Comparison of ENCODE assay signal across 19 cellular contexts in genomic region chr10:123203393-123204126, GRCh38. TPM values are rescaled to one million over a fixed set of nuclear protein-coding genes. Genes with fewer than 3 reads are reported as not detected.
DNase-seq lines count a peak whose midpoint lies in the region; ATAC-seq and TF ChIP-seq lines count a peak whose summit lies in the region.
"Had no signal": no experiment of that assay in that cellular context is flagged by ENCODE, and none has a peak within 500 bp of the region (broad histone marks: within the 10 kb centered on the region; RNA-seq: fewer than 3 reads in every experiment).

No MANE protein-coding gene starts in this region.

- H3K4me2 ChIP-seq in BLaER1 treated with 17β-estradiol and CSF1 and Interleukin-3, amounts not matched to agents 10 nM and 100 nM = peak overlapping the region; percentile 17 to 83 (median 64); a peak in 21 of 22 replicates

- H3K27ac Mint-ChIP-seq in memory B cell = peak overlapping the region; percentile 38
- H3K27ac Mint-ChIP-seq in CD8-positive, alpha-beta memory T cell = peak overlapping the region in 2 of 8 donors; percentile 29 to 52
- no peak overlapping the region for H3K27ac Mint-ChIP-seq in CD8-positive, alpha-beta T cell

- peaks cover 14% of the 10 kb centered on the region for H3K4me1 Mint-ChIP-seq in memory B cell
- H3K4me1 Mint-ChIP-seq in CD8-positive, alpha-beta memory T cell = peaks cover 17 to 29% (median 27%) of the 10 kb centered on the region in 3 donors
- peaks cover 24% of the 10 kb centered on the region for H3K4me1 Mint-ChIP-seq in CD8-positive, alpha-beta T cell (ENCODE audit: low read depth)

- peak; percentile 27 for DNase-seq in LHCN-M2 (ENCODE audit: low read depth)
- peak; percentile 8 for DNase-seq in astrocyte of the spinal cord (ENCODE audit: low read depth, low spot score)
- no peak for DNase-seq in memory B cell (ENCODE audit: low spot score in 2 of 2)
- DNase-seq in CD8-positive, alpha-beta memory T cell = no peak
- DNase-seq in CD8-positive, alpha-beta T cell = no peak
- DNase-seq in dermis blood vessel endothelial cell = no peak
- no peak for DNase-seq in NCI-H526 treated with DMSO at 0.1 percent for 48 hours (lab: John Stamatoyannopoulos, UW)
- DNase-seq: activated effector memory CD4-positive, alpha-beta T cell treated with anti-CD3 and anti-CD28 coated beads, Interleukin-2, amount 50 U/mL, for 16 hours; DMS153; head of caudate nucleus; KBM-7; NCI-H524; psoas muscle; stimulated activated CD4-positive, alpha-beta T cell treated with anti-CD3 and anti-CD28 coated beads, Interleukin-15, amount 100 ng/mL, for 24 hours; substantia nigra; T-helper 2 cell had no signal

- peaks cover 8% of the 10 kb centered on the region for H3K9me3 Mint-ChIP-seq in memory B cell
- peaks cover 11 to 16% (median 12%) of the 10 kb centered on the region in 5 donors for H3K9me3 Mint-ChIP-seq in CD8-positive, alpha-beta memory T cell
- H3K9me3 Mint-ChIP-seq in CD8-positive, alpha-beta T cell = peaks cover 15% of the 10 kb centered on the region

- H3K36me3 ChIP-seq in BLaER1 treated with 17β-estradiol and CSF1 and Interleukin-3, amounts not matched to agents 10 nM and 100 nM = peaks cover 8 to 34% (median 25%) of the 10 kb centered on the region in 11 experiments; a peak in 20 of 22 replicates
- no peaks in the 10 kb centered on the region for H3K36me3 ChIP-seq in CD8-positive, alpha-beta memory T cell (ENCODE audit: insufficient read depth, low read length)
- no peaks in the 10 kb centered on the region for H3K36me3 ChIP-seq in CD8-positive, alpha-beta T cell (ENCODE audit: insufficient read depth, low read length)
- H3K36me3 ChIP-seq: ascending aorta had no signal

- no peak overlapping the region for H3K4me3 ChIP-seq in BLaER1 treated with 17β-estradiol and CSF1 and Interleukin-3, amounts not matched to agents 10 nM and 100 nM
- H3K4me3 ChIP-seq in astrocyte of the spinal cord (ENCODE audit: low read depth, low read length) = no peak overlapping the region
- H3K4me3 ChIP-seq in CD8-positive, alpha-beta memory T cell (ENCODE audit: low read length) = no peak overlapping the region
- H3K4me3 ChIP-seq in CD8-positive, alpha-beta T cell (ENCODE audit: low read depth, low read length) = no peak overlapping the region
- H3K4me3 ChIP-seq: ascending aorta, psoas muscle had no signal

- H3K9me3 ChIP-seq in BLaER1 treated with 17β-estradiol and CSF1 and Interleukin-3, amounts not matched to agents 10 nM and 100 nM (replicated peaks in 1 of 11) = peaks cover 10 to 29% (median 20%) of the 10 kb centered on the region in 11 experiments
- no peaks in the 10 kb centered on the region for H3K9me3 ChIP-seq in CD8-positive, alpha-beta memory T cell (ENCODE audit: low read length)
- H3K9me3 ChIP-seq in CD8-positive, alpha-beta T cell (ENCODE audit: low read length) = no peaks in the 10 kb centered on the region

- H3K27ac ChIP-seq in BLaER1 treated with 17β-estradiol and CSF1 and Interleukin-3, amounts not matched to agents 10 nM and 100 nM = 0 out of 22 replicates have a peak overlapping the region, but pooled peaks of 1 of the 11 experiments have one; percentile 13
- no peak overlapping the region for H3K27ac ChIP-seq in CD8-positive, alpha-beta memory T cell (ENCODE audit: low read depth, low read length)
- H3K27ac ChIP-seq in CD8-positive, alpha-beta T cell (ENCODE audit: low read depth, low read length) = no peak overlapping the region
- H3K27ac ChIP-seq: ascending aorta, psoas muscle had no signal

- H3K27me3 ChIP-seq in BLaER1 treated with 17β-estradiol and CSF1 and Interleukin-3, amounts not matched to agents 10 nM and 100 nM = no peaks in the 10 kb centered on the region
- no peaks in the 10 kb centered on the region for H3K27me3 ChIP-seq in CD8-positive, alpha-beta memory T cell (ENCODE audit: insufficient read depth, low read length, poor library complexity, severe bottlenecking)
- no peaks in the 10 kb centered on the region for H3K27me3 ChIP-seq in CD8-positive, alpha-beta T cell (ENCODE audit: insufficient read depth, low read length)
- H3K27me3 ChIP-seq: ascending aorta had no signal

- CTCF ChIA-PET in CD8-positive, alpha-beta memory T cell (lab: Charles Lee) = no interaction called here
- CTCF ChIA-PET in CD8-positive, alpha-beta T cell (lab: Charles Lee) = no interaction called here

- no peak overlapping the region for H3K4me3 Mint-ChIP-seq in memory B cell
- H3K4me3 Mint-ChIP-seq in CD8-positive, alpha-beta memory T cell = no peak overlapping the region
- H3K4me3 Mint-ChIP-seq in CD8-positive, alpha-beta T cell = no peak overlapping the region

- H3K4me1 ChIP-seq in BLaER1 treated with 17β-estradiol and CSF1 and Interleukin-3, amounts not matched to agents 10 nM and 100 nM = peaks cover 14 to 50% (median 44%) of the 10 kb centered on the region in 10 experiments
- peaks cover 6% of the 10 kb centered on the region for H3K4me1 ChIP-seq in CD8-positive, alpha-beta memory T cell (ENCODE audit: insufficient read depth, low read length)
- peaks cover 4% of the 10 kb centered on the region for H3K4me1 ChIP-seq in CD8-positive, alpha-beta T cell (ENCODE audit: insufficient read depth, low read length)
- H3K4me1 ChIP-seq: ascending aorta, psoas muscle had no signal

- ATAC-seq in memory B cell (ENCODE audit: low read depth) = no peak
- ATAC-seq in CD8-positive, alpha-beta T cell = no peak
- ATAC-seq: activated CD4-positive, CD25-positive, alpha-beta regulatory T cell treated with anti-CD3 and anti-CD28 coated beads, Interleukin-2, amount 50 U/mL, for 24 hours; psoas muscle had no signal

- peaks cover 0 to 16% (median 0%) of the 10 kb centered on the region in 11 experiments; a peak in 6 of 22 replicates for H4K20me1 ChIP-seq in BLaER1 treated with 17β-estradiol and CSF1 and Interleukin-3, amounts not matched to agents 10 nM and 100 nM

- H3K36me3 Mint-ChIP-seq in memory B cell = peaks cover 20% of the 10 kb centered on the region
- peaks cover 22 to 36% (median 32%) of the 10 kb centered on the region in 3 donors for H3K36me3 Mint-ChIP-seq in CD8-positive, alpha-beta memory T cell
- H3K36me3 Mint-ChIP-seq in CD8-positive, alpha-beta T cell = peaks cover 32% of the 10 kb centered on the region

- H3K27me3 Mint-ChIP-seq in memory B cell = no peaks in the 10 kb centered on the region
- H3K27me3 Mint-ChIP-seq in CD8-positive, alpha-beta memory T cell = no peaks in the 10 kb centered on the region
- H3K27me3 Mint-ChIP-seq in CD8-positive, alpha-beta T cell (ENCODE audit: low read depth) = no peaks in the 10 kb centered on the region

- H3K9ac ChIP-seq in BLaER1 treated with 17β-estradiol and CSF1 and Interleukin-3, amounts not matched to agents 10 nM and 100 nM = no peak overlapping the region

- in situ Hi-C loops in astrocyte of the spinal cord (cut with HindIII; ENCODE audit: low sequenced_read_pairs) = no loop called here

- POLR2A ChIA-PET in CD8-positive, alpha-beta memory T cell (lab: Charles Lee) = no interaction called here
- POLR2A ChIA-PET in CD8-positive, alpha-beta T cell (lab: Charles Lee) = interaction anchor here (0.6 kb wide), 1 partner anchor 164 kb away, joined by 3 read pairs; no protein-coding TSS in a partner anchor

- no peak for TF ChIP-seq CTCF in astrocyte of the spinal cord (IDR thresholded peaks at IDR 0.05; ENCODE audit: low read depth, low read length)
- TF ChIP-seq CTCF in CD8-positive, alpha-beta T cell (IDR thresholded peaks at IDR 0.05) = no peak

- intact Hi-C loops in CD8-positive, alpha-beta T cell (cut with DNase I, micrococcal nuclease) = no loop called here

RNA-seq across cellular contexts. Expression of gene BUB3, which starts 49.4 kb away (rescaled TPM):
- total RNA-seq in LHCN-M2 (2014; rRNA removed) = 361 and 363 TPM in 2 replicates
- polyA plus RNA-seq in LHCN-M2 (2012) = 133 TPM
- 100 to 1,000 TPM; 254 to 255 TPM for total RNA-seq in CD8-positive, alpha-beta memory T cell
- polyA plus RNA-seq in CD8-positive, alpha-beta memory T cell = 231 TPM
- total RNA-seq in CD8-positive, alpha-beta T cell = 100 to 1,000 TPM; 166 to 167 TPM
- 157 and 216 TPM in 2 replicates for total RNA-seq in dermis blood vessel endothelial cell

RNA-seq across cellular contexts. Expression of gene HMX2, which starts 55.6 kb away (rescaled TPM):
- not detected in 2 replicates for total RNA-seq in LHCN-M2 (2014; rRNA removed)
- not detected for polyA plus RNA-seq in LHCN-M2 (2012)
- total RNA-seq in CD8-positive, alpha-beta memory T cell = not detected
- polyA plus RNA-seq in CD8-positive, alpha-beta memory T cell = not detected
- not detected for total RNA-seq in CD8-positive, alpha-beta T cell
- total RNA-seq in dermis blood vessel endothelial cell = not detected in 2 replicates
- total RNA-seq: ascending aorta, psoas muscle had no signal
- polyA plus RNA-seq: psoas muscle had no signal

Comparison
In these comparisons a context has a peak if more than half of its experiments do, and no peak if none do; other contexts are left out.
1. DNase-seq: peak in LHCN-M2 (single experiment) and astrocyte of the spinal cord (single experiment); none in memory B cell (0 of 2), CD8-positive, alpha-beta memory T cell (0 of 5), CD8-positive, alpha-beta T cell (0 of 7), dermis blood vessel endothelial cell (single experiment) and NCI-H526 treated with DMSO at 0.1 percent for 48 hours (single experiment).